In genomic region chr19:33683881-33684549, GRCh38 we compare ENCODE assay signal across 8 cellular contexts.
DNase-seq lines count a peak whose midpoint lies in the region; ATAC-seq and TF ChIP-seq lines count a peak whose summit lies in the region.

No MANE protein-coding gene starts in this region.

- intact Hi-C loops in Panc1 (cut with micrococcal nuclease; ENCODE audit: unreplicated experiment), result no loop called here
- intact Hi-C loops in posterior vena cava (cut with DNase I), result loop anchor here in 1 of 2 donors (5.0 kb wide), 1 partner anchor 467 kb away; no protein-coding TSS in a partner anchor

- no peaks in the 10 kb centered on the region; the same call in 1 of the 2 replicates for H3K36me3 ChIP-seq in Panc1 (ENCODE audit: control insufficient read depth, insufficient read depth, low read length)

- H3K4me1 ChIP-seq in Panc1 (ENCODE audit: control insufficient read depth, insufficient read depth, low read length), result no peaks in the 10 kb centered on the region

- no peak overlapping the region for H3K4me3 ChIP-seq in Panc1 (ENCODE audit: low read depth in 2 of 2, low read length in 2 of 2)

- in situ Hi-C loops in Panc1 (cut with HindIII; ENCODE audit: low pct_unique_long_range_greater_than_20kb, low sequenced_read_pairs), result no loop called here

- DNase-seq in NCI-H524 (lab: John Stamatoyannopoulos, UW) (peak; percentile 65 to 67), NCI-H524 treated with DMSO at 0.1 percent for 48 hours (lab: John Stamatoyannopoulos, UW) (no peak), Panc1 (ENCODE audit: low read depth, low spot score) (no peak), foreskin melanocyte (peak; percentile 3), posterior vena cava (ENCODE audit: low spot score) (peak; percentile 73), NCI-H1417 treated with DMSO at 0.1 percent for 48 hours (lab: John Stamatoyannopoulos, UW) (no peak), NCI-H446 treated with DMSO at 0.1 percent for 48 hours (lab: John Stamatoyannopoulos, UW) (no peak)

- H3K27me3 ChIP-seq in Panc1 (ENCODE audit: control insufficient read depth, insufficient read depth, low read length), result peaks cover 36% of the 10 kb centered on the region

- no peak overlapping the region for H3K27ac ChIP-seq in Panc1 (ENCODE audit: low read length)

- no peaks in the 10 kb centered on the region for H3K9me3 ChIP-seq in Panc1 (ENCODE audit: control insufficient read depth, insufficient read depth, low read depth, low read length)

- CTCF ChIA-PET in Panc1 (lab: Charles Lee), result interaction anchor here (0.6 kb wide), 1 partner anchor 193 kb away, joined by 3 read pairs; no protein-coding TSS in a partner anchor

- no TSS peak for BruUV-seq in Panc1 (replicated peaks; lab: Mats Ljungman, UMichigan)

- POLR2A ChIA-PET in Panc1 (lab: Charles Lee), result no interaction called here

- TF ChIP-seq CTCF in Panc1 (IDR thresholded peaks at IDR 0.05), result no peak

- ATAC-seq in Panc1, result peak; percentile 74
- no peak for ATAC-seq in GM18909 (IDR thresholded peaks at IDR 0.05; ENCODE audit: poor library complexity, unreplicated experiment)

Comparison
In these comparisons a context has a peak if more than half of its experiments do, and no peak if none do; other contexts are left out.
1. DNase-seq: peak in NCI-H524 (2 of 2), foreskin melanocyte (single experiment) and posterior vena cava (single experiment); none in NCI-H524 treated with DMSO at 0.1 percent for 48 hours (single experiment), Panc1 (single experiment), NCI-H1417 treated with DMSO at 0.1 percent for 48 hours (single experiment) and NCI-H446 treated with DMSO at 0.1 percent for 48 hours (single experiment).